1 cellular context compared by ENCODE assay signal in genomic region chr1:11914035-11914434, GRCh38.
TF ChIP-seq lines count a peak whose summit lies in the region.

No MANE protein-coding gene starts in this region.

TF ChIP-seq in K562, 482 proteins besides CTCF, POLR2A, EP300 and RAD21:
- TF ChIP-seq RBM25 (IDR thresholded peaks at IDR 0.05; ENCODE audit: low read depth, low read length, severe bottlenecking) (peak; percentile 91), OTX1 (CRISPR knock-in tag; IDR thresholded peaks at IDR 0.05) (no peak)
TF ChIP-seq in K562: peak in this region for 1.
